Comparison of ENCODE assay signal across 8 cellular contexts in the genomic region with DNA sequence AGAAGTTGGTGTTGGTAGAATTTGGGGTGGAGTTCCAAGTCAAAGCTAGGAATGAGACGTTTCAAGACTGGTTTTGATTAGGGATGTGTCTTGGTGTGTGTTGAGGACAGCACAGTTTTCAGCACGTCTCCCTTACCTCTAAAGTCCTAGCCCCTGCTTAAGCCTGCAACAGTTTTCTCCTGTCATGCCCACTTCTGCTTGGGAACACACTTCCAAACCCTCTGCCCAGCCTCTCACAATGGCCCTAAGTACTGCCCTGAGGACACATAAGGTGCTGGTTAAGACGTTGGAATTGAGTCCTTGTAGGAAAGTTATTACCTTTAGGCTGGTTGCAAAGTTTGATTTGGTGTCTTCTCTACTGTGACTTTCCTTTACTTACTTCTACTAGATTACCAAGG. TPM values are rescaled to one million over a fixed set of nuclear protein-coding genes. Genes with fewer than 3 reads are reported as not detected.
DNase-seq lines count a peak whose midpoint lies in the region; ATAC-seq and TF ChIP-seq lines count a peak whose summit lies in the region.

No MANE protein-coding gene starts in this region.

- no peaks in the 10 kb centered on the region for H3F3A ChIP-seq in Loucy (ENCODE audit: low read depth)

- peaks cover 11% of the 10 kb centered on the region for H3K4me1 ChIP-seq in CD8-positive, alpha-beta T cell (ENCODE audit: insufficient read depth, low read length)
- H3K4me1 ChIP-seq in Loucy (ENCODE audit: insufficient read depth, low read length, poor library complexity, severe bottlenecking): peaks cover 34% of the 10 kb centered on the region
- H3K4me1 ChIP-seq in naive thymus-derived CD4-positive, alpha-beta T cell (ENCODE audit: control insufficient read depth in 2 of 2, insufficient read depth in 2 of 2, low read length in 2 of 2): peaks cover 4% of the 10 kb centered on the region in 2 donors
- H3K4me1 ChIP-seq in OCI-LY7 (ENCODE audit: insufficient read depth, low read length, poor library complexity, severe bottlenecking): no peaks in the 10 kb centered on the region

- H3K4me2 ChIP-seq in Loucy (ENCODE audit: low read depth, low read length, poor library complexity, severe bottlenecking) (peak overlapping the region; percentile 77), OCI-LY7 (ENCODE audit: low read length) (no peak overlapping the region)

- H3K9me3 Mint-ChIP-seq in CD8-positive, alpha-beta T cell: no peaks in the 10 kb centered on the region
- no peaks in the 10 kb centered on the region for H3K9me3 Mint-ChIP-seq in naive thymus-derived CD4-positive, alpha-beta T cell

- POLR2A ChIA-PET in CD8-positive, alpha-beta T cell (lab: Charles Lee): no interaction called here
- POLR2A ChIA-PET in naive thymus-derived CD4-positive, alpha-beta T cell (lab: Charles Lee): no interaction called here
- POLR2A ChIA-PET in OCI-LY7 (lab: Charles Lee): no interaction called here

- no peak overlapping the region for H3K27ac ChIP-seq in CD8-positive, alpha-beta T cell (ENCODE audit: low read depth, low read length)
- no peak overlapping the region for H3K27ac ChIP-seq in naive thymus-derived CD4-positive, alpha-beta T cell (ENCODE audit: low read depth, low read length)
- no peak overlapping the region for H3K27ac ChIP-seq in OCI-LY7 (ENCODE audit: low read depth, low read length, poor library complexity, severe bottlenecking)

- peaks cover 35% of the 10 kb centered on the region for H3K27me3 Mint-ChIP-seq in CD8-positive, alpha-beta T cell (ENCODE audit: low read depth)
- H3K27me3 Mint-ChIP-seq in naive thymus-derived CD4-positive, alpha-beta T cell: peaks cover 7 to 48% (median 46%) of the 10 kb centered on the region in 5 donors

- no peak overlapping the region for H3K4me3 ChIP-seq in CD8-positive, alpha-beta T cell (ENCODE audit: low read depth, low read length)
- peak overlapping the region; percentile 80 for H3K4me3 ChIP-seq in Loucy (ENCODE audit: low read length, poor library complexity, severe bottlenecking)
- H3K4me3 ChIP-seq in naive thymus-derived CD4-positive, alpha-beta T cell (ENCODE audit: low read length): no peak overlapping the region
- no peak overlapping the region for H3K4me3 ChIP-seq in OCI-LY7 (ENCODE audit: low read depth, low read length, poor library complexity, severe bottlenecking)

- H3K9ac ChIP-seq in Loucy (ENCODE audit: low read depth, low read length, poor library complexity, severe bottlenecking): peak overlapping the region; percentile 70

- H3K27me3 ChIP-seq in CD8-positive, alpha-beta T cell (ENCODE audit: insufficient read depth, low read length): peaks cover 5% of the 10 kb centered on the region
- no peaks in the 10 kb centered on the region for H3K27me3 ChIP-seq in Loucy (ENCODE audit: insufficient read depth, low read length, poor library complexity, severe bottlenecking)
- peaks cover 0 to 8% of the 10 kb centered on the region in 2 donors for H3K27me3 ChIP-seq in naive thymus-derived CD4-positive, alpha-beta T cell (ENCODE audit: control insufficient read depth in 2 of 2, insufficient read depth in 2 of 2, low read length in 2 of 2)

- H2AFZ ChIP-seq in Loucy (ENCODE audit: low read length) (peak overlapping the region; percentile 99), OCI-LY7 (ENCODE audit: low read length) (no peak overlapping the region)

- no peak for DNase-seq in CD8-positive, alpha-beta T cell
- DNase-seq in cerebellar cortex (ENCODE audit: low spot score) (peak; percentile 11), H4 (ENCODE audit: low spot score) (no peak), pons (ENCODE audit: low spot score) (no peak), OCI-LY7 (ENCODE audit: low spot score) (no peak), MV-4-11 (lab: John Stamatoyannopoulos, UW) (no peak)
- no peak for DNase-seq in naive thymus-derived CD4-positive, alpha-beta T cell

- peaks cover 3% of the 10 kb centered on the region for H3K36me3 Mint-ChIP-seq in CD8-positive, alpha-beta T cell
- peaks cover 4 to 10% (median 8%) of the 10 kb centered on the region in 5 donors for H3K36me3 Mint-ChIP-seq in naive thymus-derived CD4-positive, alpha-beta T cell

- peak overlapping the region; percentile 77 for H3K4me3 Mint-ChIP-seq in CD8-positive, alpha-beta T cell
- peak overlapping the region; percentile 41 to 93 (median 68) for H3K4me3 Mint-ChIP-seq in naive thymus-derived CD4-positive, alpha-beta T cell

- no peaks in the 10 kb centered on the region for H3K9me3 ChIP-seq in CD8-positive, alpha-beta T cell (ENCODE audit: low read length)
- H3K9me3 ChIP-seq in Loucy (ENCODE audit: insufficient read depth, low read depth, low read length) (no peaks in the 10 kb centered on the region), OCI-LY7 (ENCODE audit: low read length) (no peaks in the 10 kb centered on the region)
- no peaks in the 10 kb centered on the region for H3K9me3 ChIP-seq in naive thymus-derived CD4-positive, alpha-beta T cell (ENCODE audit: control insufficient read depth in 2 of 3, low read length in 3 of 3)

- CTCF ChIA-PET in CD8-positive, alpha-beta T cell (lab: Charles Lee): no interaction called here
- CTCF ChIA-PET in naive thymus-derived CD4-positive, alpha-beta T cell (lab: Charles Lee): no interaction called here
- CTCF ChIA-PET in OCI-LY7 (lab: Charles Lee; ENCODE audit: unreplicated experiment): no interaction called here

- H3K4me1 Mint-ChIP-seq in CD8-positive, alpha-beta T cell (ENCODE audit: low read depth): peaks cover 14% of the 10 kb centered on the region
- H3K4me1 Mint-ChIP-seq in naive thymus-derived CD4-positive, alpha-beta T cell: peaks cover 7 to 46% (median 15%) of the 10 kb centered on the region in 7 donors

- H4K20me1 ChIP-seq in Loucy (ENCODE audit: insufficient read depth, low read length, poor library complexity, severe bottlenecking) (no peaks in the 10 kb centered on the region), OCI-LY7 (ENCODE audit: insufficient read depth, low read length) (0 out of 2 replicates have a peak, but pooled peaks cover 4% of the 10 kb centered on the region)

- BruUV-seq in OCI-LY7 (replicated peaks; lab: Mats Ljungman, UMichigan): no TSS peak

- H3K9me2 ChIP-seq in Loucy (replicated peaks; ENCODE audit: low read depth, low read length) (no peaks in the 10 kb centered on the region), OCI-LY7 (ENCODE audit: insufficient read depth, low read length) (no peaks in the 10 kb centered on the region)

- H3K79me2 ChIP-seq in Loucy (ENCODE audit: insufficient read depth, low read length) (peaks cover 23% of the 10 kb centered on the region), OCI-LY7 (ENCODE audit: insufficient read depth, low read depth, low read length) (no peaks in the 10 kb centered on the region)

- no peaks in the 10 kb centered on the region for H3K36me3 ChIP-seq in CD8-positive, alpha-beta T cell (ENCODE audit: insufficient read depth, low read length)
- H3K36me3 ChIP-seq in Loucy (ENCODE audit: insufficient read depth, low read length) (no peaks in the 10 kb centered on the region), OCI-LY7 (ENCODE audit: insufficient read depth, low read length) (no peaks in the 10 kb centered on the region)
- H3K36me3 ChIP-seq in naive thymus-derived CD4-positive, alpha-beta T cell (ENCODE audit: control insufficient read depth in 2 of 3, insufficient read depth in 3 of 3, low read length in 3 of 3): no peaks in the 10 kb centered on the region

- H3K27ac Mint-ChIP-seq in CD8-positive, alpha-beta T cell: no peak overlapping the region
- peak overlapping the region in 1 of 9 donors; percentile 94 for H3K27ac Mint-ChIP-seq in naive thymus-derived CD4-positive, alpha-beta T cell

- no peak for ATAC-seq in CD8-positive, alpha-beta T cell
- ATAC-seq in naive thymus-derived CD4-positive, alpha-beta T cell: no peak

- intact Hi-C loops in CD8-positive, alpha-beta T cell (cut with DNase I, micrococcal nuclease): no loop called here
- intact Hi-C loops in naive thymus-derived CD4-positive, alpha-beta T cell (cut with micrococcal nuclease): loop anchor here in 1 of 2 donors (2.0 to 5.0 kb wide), 7 partner anchors 25 to 499 kb away; a partner anchor contains a TSS
- intact Hi-C loops in OCI-LY7 (cut with micrococcal nuclease; ENCODE audit: unreplicated experiment): no loop called here

- TF ChIP-seq CTCF in CD8-positive, alpha-beta T cell (IDR thresholded peaks at IDR 0.05): no peak
- TF ChIP-seq CTCF in Loucy (conservative IDR thresholded peaks at IDR 0.05; ENCODE audit: low read length) (no peak), OCI-LY7 (conservative IDR thresholded peaks at IDR 0.05; ENCODE audit: low read length) (no peak)

RNA-seq across cellular contexts. Expression of a gene that starts 0.7 kb away (rescaled TPM):
- total RNA-seq in CD8-positive, alpha-beta T cell: not detected
- 10 to 100 TPM in 1 of 5 experiments, under 1 TPM in 3, not detected in 1; 0.19 to 37.7 (median 0.41) TPM for total RNA-seq in naive thymus-derived CD4-positive, alpha-beta T cell
- polyA plus RNA-seq in naive thymus-derived CD4-positive, alpha-beta T cell: not detected
- total RNA-seq in H4 (2014; rRNA removed; shearing (Covaris generic)): 10.7 and 14.7 TPM in 2 replicates
- 0.05 and 0.06 TPM in 2 replicates for total RNA-seq in OCI-LY7 (2014; rRNA removed; shearing (Covaris generic))
- total RNA-seq in OCI-LY7 (2022): not detected in 2 replicates
